Comparison of ENCODE assay signal across 1 cellular context in the genomic region with DNA sequence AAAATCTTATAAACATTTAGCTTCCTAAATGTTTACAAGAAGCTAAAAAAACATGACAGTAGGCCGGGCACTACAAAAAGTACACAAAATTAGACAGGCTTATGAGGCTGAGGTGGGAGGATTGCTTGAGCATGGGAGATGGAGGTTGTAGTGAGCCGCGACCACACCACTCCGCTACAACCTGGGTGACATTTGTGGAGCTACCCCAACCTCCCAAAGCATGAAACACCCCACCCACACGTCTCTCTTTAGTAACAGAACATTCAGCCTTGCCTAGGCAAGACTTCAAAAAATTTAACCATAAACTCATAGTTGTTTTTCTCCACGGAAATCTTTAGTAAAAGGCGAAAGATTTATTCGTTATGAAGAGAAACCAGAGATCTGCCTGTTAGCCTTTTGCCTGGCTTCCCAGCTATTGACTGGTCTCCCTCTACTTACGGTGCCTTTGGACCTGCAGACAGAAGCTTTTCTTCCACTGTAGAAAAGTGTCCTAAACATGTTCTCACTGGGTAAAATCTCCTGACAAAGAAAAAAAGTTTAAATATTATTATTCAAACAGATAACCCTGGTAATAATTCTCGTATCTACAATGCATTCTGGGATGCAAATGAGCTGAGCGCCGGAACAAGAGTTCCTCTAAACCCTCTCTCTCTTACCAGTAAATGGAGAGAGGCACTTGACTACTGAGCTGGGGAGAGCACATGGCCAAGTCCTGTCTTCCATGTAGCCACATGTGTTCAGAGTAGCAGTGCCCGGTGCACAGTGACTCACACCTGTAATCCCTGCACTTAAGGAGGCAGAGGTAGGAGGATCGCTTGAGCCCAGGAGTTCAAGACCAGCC.
TF ChIP-seq lines count a peak whose summit lies in the region.

No MANE protein-coding gene starts in this region.

TF ChIP-seq in HepG2, 621 proteins besides CTCF, POLR2A, EP300 and RAD21 (continued from another document and continues in another):
- TF ChIP-seq, protein P1, sequence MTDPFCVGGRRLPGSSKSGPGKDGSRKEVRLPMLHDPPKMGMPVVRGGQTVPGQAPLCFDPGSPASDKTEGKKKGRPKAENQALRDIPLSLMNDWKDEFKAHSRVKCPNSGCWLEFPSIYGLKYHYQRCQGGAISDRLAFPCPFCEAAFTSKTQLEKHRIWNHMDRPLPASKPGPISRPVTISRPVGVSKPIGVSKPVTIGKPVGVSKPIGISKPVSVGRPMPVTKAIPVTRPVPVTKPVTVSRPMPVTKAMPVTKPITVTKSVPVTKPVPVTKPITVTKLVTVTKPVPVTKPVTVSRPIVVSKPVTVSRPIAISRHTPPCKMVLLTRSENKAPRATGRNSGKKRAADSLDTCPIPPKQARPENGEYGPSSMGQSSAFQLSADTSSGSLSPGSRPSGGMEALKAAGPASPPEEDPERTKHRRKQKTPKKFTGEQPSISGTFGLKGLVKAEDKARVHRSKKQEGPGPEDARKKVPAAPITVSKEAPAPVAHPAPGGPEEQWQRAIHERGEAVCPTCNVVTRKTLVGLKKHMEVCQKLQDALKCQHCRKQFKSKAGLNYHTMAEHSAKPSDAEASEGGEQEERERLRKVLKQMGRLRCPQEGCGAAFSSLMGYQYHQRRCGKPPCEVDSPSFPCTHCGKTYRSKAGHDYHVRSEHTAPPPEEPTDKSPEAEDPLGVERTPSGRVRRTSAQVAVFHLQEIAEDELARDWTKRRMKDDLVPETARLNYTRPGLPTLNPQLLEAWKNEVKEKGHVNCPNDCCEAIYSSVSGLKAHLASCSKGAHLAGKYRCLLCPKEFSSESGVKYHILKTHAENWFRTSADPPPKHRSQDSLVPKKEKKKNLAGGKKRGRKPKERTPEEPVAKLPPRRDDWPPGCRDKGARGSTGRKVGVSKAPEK (CRISPR knock-in tag; IDR thresholded peaks at IDR 0.05; ENCODE audit: borderline replicate concordance), result peak; percentile 59; the same call in 1 of the 2 replicates
- TF ChIP-seq KDM4B (CRISPR knock-in tag; IDR thresholded peaks at IDR 0.05) (peak; percentile 94), LCORL (IDR thresholded peaks at IDR 0.05) (no peak), LCORL (CRISPR knock-in tag; IDR thresholded peaks at IDR 0.05) (no peak), ZNF644 (CRISPR knock-in tag; IDR thresholded peaks at IDR 0.05; ENCODE audit: low read depth) (no peak; the same call in 1 of the 2 replicates), MED1 (CRISPR knock-in tag; IDR thresholded peaks at IDR 0.05) (peak; percentile 97), NFIC (IDR thresholded peaks at IDR 0.05; ENCODE audit: low read length) (peak; percentile 92), ZNF33A (CRISPR knock-in tag; IDR thresholded peaks at IDR 0.05; ENCODE audit: borderline replicate concordance) (no peak), SRY (CRISPR knock-in tag; IDR thresholded peaks at IDR 0.05) (no peak; the same call in 1 of the 2 replicates), ZNF501 (CRISPR knock-in tag; IDR thresholded peaks at IDR 0.05) (no peak), GTF2F1 (IDR thresholded peaks at IDR 0.05; ENCODE audit: low read length) (peak; percentile 100), KLF15 (CRISPR knock-in tag; IDR thresholded peaks at IDR 0.05; ENCODE audit: borderline replicate concordance) (0 out of 2 replicates have a peak, but pooled peaks have one; percentile 66), ZNF552 (CRISPR knock-in tag; IDR thresholded peaks at IDR 0.05; ENCODE audit: borderline replicate concordance) (no peak), ZNF619 (CRISPR knock-in tag; IDR thresholded peaks at IDR 0.05) (peak; percentile 62; the same call in 1 of the 2 replicates), GABPA (IDR thresholded peaks at IDR 0.05; ENCODE audit: low read depth, low read length) (no peak), GABPA (CRISPR knock-in tag; IDR thresholded peaks at IDR 0.05; ENCODE audit: low read depth) (no peak), FLYWCH1 (CRISPR knock-in tag; IDR thresholded peaks at IDR 0.05) (peak; percentile 94), ZMYM2 (CRISPR knock-in tag; IDR thresholded peaks at IDR 0.05) (0 out of 2 replicates have a peak, but pooled peaks have one; percentile 17), NCOA5 (CRISPR knock-in tag; IDR thresholded peaks at IDR 0.05) (no peak), ZNF256 (CRISPR knock-in tag; conservative IDR thresholded peaks at IDR 0.05) (peak; percentile 29; the same call in 1 of the 2 replicates), SUZ12 (IDR thresholded peaks at IDR 0.05; ENCODE audit: low read depth, low read length) (no peak; the same call in 1 of the 2 replicates), ZNF17 (CRISPR knock-in tag; IDR thresholded peaks at IDR 0.05) (no peak), NFYC (CRISPR knock-in tag; IDR thresholded peaks at IDR 0.05) (peak; percentile 64), ZSCAN31 (CRISPR knock-in tag; IDR thresholded peaks at IDR 0.05; ENCODE audit: low read depth) (peak; percentile 86; the same call in 1 of the 2 replicates), ZNF747 (CRISPR knock-in tag; IDR thresholded peaks at IDR 0.05; ENCODE audit: borderline replicate concordance) (peak; percentile 41; the same call in 1 of the 2 replicates), ZNF768 (CRISPR knock-in tag; IDR thresholded peaks at IDR 0.05) (peak; percentile 17; the same call in 1 of the 2 replicates), ZNF563 (CRISPR knock-in tag; IDR thresholded peaks at IDR 0.05) (no peak), ATRX (CRISPR knock-in tag; IDR thresholded peaks at IDR 0.05; ENCODE audit: borderline replicate concordance) (no peak), PRPF4 (IDR thresholded peaks at IDR 0.05; ENCODE audit: low read depth, low read length, poor library complexity, severe bottlenecking) (no peak), HNF4G (IDR thresholded peaks at IDR 0.05; ENCODE audit: borderline replicate concordance, low read depth, low read length) (peak; percentile 29; the same call in 1 of the 2 replicates), HNF4G (CRISPR knock-in tag; IDR thresholded peaks at IDR 0.05; ENCODE audit: borderline replicate concordance, low read depth) (no peak)
- TF ChIP-seq, protein P2, sequence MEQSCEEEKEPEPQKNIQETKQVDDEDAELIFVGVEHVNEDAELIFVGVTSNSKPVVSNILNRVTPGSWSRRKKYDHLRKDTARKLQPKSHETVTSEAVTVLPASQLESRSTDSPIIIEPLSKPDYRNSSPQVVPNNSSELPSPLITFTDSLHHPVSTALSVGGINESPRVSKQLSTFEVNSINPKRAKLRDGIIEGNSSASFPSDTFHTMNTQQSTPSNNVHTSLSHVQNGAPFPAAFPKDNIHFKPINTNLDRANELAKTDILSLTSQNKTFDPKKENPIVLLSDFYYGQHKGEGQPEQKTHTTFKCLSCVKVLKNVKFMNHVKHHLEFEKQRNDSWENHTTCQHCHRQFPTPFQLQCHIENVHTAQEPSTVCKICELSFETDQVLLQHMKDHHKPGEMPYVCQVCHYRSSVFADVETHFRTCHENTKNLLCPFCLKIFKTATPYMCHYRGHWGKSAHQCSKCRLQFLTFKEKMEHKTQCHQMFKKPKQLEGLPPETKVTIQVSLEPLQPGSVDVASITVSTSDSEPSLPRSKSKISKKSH (CRISPR knock-in tag; IDR thresholded peaks at IDR 0.05; ENCODE audit: borderline replicate concordance), result no peak
- TF ChIP-seq, protein P3, sequence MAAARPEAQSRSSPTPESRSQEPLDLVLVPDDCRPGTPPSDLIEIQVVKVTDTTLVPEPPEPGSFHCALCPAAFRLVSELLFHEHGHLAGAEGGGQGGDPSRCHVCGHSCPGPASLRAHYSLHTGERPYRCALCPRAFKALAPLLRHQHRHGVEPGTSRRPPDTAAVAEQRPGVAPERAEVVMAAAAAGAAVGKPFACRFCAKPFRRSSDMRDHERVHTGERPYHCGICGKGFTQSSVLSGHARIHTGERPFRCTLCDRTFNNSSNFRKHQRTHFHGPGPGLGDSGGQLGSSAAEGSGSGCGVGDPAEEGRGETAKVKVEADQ (CRISPR knock-in tag; IDR thresholded peaks at IDR 0.05; ENCODE audit: borderline replicate concordance), result peak; percentile 67; the same call in 1 of the 2 replicates
- TF ChIP-seq, protein P4, sequence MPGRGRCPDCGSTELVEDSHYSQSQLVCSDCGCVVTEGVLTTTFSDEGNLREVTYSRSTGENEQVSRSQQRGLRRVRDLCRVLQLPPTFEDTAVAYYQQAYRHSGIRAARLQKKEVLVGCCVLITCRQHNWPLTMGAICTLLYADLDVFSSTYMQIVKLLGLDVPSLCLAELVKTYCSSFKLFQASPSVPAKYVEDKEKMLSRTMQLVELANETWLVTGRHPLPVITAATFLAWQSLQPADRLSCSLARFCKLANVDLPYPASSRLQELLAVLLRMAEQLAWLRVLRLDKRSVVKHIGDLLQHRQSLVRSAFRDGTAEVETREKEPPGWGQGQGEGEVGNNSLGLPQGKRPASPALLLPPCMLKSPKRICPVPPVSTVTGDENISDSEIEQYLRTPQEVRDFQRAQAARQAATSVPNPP (CRISPR knock-in tag; IDR thresholded peaks at IDR 0.05), result 0 out of 2 replicates have a peak, but pooled peaks have one; percentile 17
- TF ChIP-seq, protein P5, sequence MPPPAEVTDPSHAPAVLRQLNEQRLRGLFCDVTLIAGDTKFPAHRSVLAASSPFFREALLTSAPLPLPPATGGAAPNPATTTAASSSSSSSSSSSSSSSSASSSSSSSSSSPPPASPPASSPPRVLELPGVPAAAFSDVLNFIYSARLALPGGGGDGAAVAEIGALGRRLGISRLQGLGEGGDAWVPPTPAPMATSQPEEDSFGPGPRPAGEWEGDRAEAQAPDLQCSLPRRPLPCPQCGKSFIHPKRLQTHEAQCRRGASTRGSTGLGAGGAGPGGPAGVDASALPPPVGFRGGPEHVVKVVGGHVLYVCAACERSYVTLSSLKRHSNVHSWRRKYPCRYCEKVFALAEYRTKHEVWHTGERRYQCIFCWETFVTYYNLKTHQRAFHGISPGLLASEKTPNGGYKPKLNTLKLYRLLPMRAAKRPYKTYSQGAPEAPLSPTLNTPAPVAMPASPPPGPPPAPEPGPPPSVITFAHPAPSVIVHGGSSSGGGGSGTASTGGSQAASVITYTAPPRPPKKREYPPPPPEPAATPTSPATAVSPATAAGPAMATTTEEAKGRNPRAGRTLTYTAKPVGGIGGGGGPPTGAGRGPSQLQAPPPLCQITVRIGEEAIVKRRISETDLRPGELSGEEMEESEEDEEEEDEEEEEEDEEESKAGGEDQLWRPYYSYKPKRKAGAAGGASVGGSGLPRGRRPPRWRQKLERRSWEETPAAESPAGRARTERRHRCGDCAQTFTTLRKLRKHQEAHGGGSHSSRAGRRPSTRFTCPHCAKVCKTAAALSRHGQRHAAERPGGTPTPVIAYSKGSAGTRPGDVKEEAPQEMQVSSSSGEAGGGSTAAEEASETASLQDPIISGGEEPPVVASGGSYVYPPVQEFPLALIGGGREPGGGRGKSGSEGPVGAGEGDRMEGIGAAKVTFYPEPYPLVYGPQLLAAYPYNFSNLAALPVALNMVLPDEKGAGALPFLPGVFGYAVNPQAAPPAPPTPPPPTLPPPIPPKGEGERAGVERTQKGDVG (CRISPR knock-in tag; IDR thresholded peaks at IDR 0.05; ENCODE audit: borderline replicate concordance), result no peak
- TF ChIP-seq, protein P6, sequence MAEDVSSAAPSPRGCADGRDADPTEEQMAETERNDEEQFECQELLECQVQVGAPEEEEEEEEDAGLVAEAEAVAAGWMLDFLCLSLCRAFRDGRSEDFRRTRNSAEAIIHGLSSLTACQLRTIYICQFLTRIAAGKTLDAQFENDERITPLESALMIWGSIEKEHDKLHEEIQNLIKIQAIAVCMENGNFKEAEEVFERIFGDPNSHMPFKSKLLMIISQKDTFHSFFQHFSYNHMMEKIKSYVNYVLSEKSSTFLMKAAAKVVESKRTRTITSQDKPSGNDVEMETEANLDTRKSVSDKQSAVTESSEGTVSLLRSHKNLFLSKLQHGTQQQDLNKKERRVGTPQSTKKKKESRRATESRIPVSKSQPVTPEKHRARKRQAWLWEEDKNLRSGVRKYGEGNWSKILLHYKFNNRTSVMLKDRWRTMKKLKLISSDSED (CRISPR knock-in tag; IDR thresholded peaks at IDR 0.05), result 0 out of 2 replicates have a peak, but pooled peaks have one; percentile 37
- TF ChIP-seq, protein P7, sequence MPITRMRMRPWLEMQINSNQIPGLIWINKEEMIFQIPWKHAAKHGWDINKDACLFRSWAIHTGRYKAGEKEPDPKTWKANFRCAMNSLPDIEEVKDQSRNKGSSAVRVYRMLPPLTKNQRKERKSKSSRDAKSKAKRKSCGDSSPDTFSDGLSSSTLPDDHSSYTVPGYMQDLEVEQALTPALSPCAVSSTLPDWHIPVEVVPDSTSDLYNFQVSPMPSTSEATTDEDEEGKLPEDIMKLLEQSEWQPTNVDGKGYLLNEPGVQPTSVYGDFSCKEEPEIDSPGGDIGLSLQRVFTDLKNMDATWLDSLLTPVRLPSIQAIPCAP (CRISPR knock-in tag; IDR thresholded peaks at IDR 0.05; ENCODE audit: low read depth), result no peak
- TF ChIP-seq, protein P8, sequence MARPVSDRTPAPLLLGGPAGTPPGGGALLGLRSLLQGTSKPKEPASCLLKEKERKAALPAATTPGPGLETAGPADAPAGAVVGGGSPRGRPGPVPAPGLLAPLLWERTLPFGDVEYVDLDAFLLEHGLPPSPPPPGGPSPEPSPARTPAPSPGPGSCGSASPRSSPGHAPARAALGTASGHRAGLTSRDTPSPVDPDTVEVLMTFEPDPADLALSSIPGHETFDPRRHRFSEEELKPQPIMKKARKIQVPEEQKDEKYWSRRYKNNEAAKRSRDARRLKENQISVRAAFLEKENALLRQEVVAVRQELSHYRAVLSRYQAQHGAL (CRISPR knock-in tag; IDR thresholded peaks at IDR 0.05; ENCODE audit: not compliant biosample characterization), result no peak
- TF ChIP-seq, protein P9, sequence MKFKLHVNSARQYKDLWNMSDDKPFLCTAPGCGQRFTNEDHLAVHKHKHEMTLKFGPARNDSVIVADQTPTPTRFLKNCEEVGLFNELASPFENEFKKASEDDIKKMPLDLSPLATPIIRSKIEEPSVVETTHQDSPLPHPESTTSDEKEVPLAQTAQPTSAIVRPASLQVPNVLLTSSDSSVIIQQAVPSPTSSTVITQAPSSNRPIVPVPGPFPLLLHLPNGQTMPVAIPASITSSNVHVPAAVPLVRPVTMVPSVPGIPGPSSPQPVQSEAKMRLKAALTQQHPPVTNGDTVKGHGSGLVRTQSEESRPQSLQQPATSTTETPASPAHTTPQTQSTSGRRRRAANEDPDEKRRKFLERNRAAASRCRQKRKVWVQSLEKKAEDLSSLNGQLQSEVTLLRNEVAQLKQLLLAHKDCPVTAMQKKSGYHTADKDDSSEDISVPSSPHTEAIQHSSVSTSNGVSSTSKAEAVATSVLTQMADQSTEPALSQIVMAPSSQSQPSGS (CRISPR knock-in tag; IDR thresholded peaks at IDR 0.05), result peak; percentile 66
- TF ChIP-seq, protein P10, sequence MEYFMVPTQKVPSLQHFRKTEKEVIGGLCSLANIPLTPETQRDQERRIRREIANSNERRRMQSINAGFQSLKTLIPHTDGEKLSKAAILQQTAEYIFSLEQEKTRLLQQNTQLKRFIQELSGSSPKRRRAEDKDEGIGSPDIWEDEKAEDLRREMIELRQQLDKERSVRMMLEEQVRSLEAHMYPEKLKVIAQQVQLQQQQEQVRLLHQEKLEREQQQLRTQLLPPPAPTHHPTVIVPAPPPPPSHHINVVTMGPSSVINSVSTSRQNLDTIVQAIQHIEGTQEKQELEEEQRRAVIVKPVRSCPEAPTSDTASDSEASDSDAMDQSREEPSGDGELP (IDR thresholded peaks at IDR 0.05; ENCODE audit: borderline replicate concordance, low read depth), result 0 out of 2 replicates have a peak, but pooled peaks have one; percentile 11
